16 cellular contexts compared by ENCODE assay signal in genomic region chr9:104027295-104027694, GRCh38.
DNase-seq lines count a peak whose midpoint lies in the region; ATAC-seq and FAIRE-seq lines count a peak whose summit lies in the region.
"Had no signal": no experiment of that assay in that cellular context is flagged by ENCODE, and none has a peak within 500 bp of the region (broad histone marks: within the 10 kb centered on the region; RNA-seq: fewer than 3 reads in every experiment).

No MANE protein-coding gene starts in this region.

- ATAC-seq in GM21381 (IDR thresholded peaks at IDR 0.05; ENCODE audit: unreplicated experiment) (peak; percentile 53), HG03565 (IDR thresholded peaks at IDR 0.05; ENCODE audit: unreplicated experiment) (peak; percentile 33)
- ATAC-seq: activated CD4-positive, CD25-positive, alpha-beta regulatory T cell treated with anti-CD3 and anti-CD28 coated beads, Interleukin-2, amount 50 U/mL, for 24 hours; CD8-positive, alpha-beta T cell; pancreas had no signal

- intact Hi-C loops in posterior cingulate gyrus (cut with DNase I), result no loop called here

- peak; percentile 5 for FAIRE-seq in GM18507 (lab: Jason Lieb, UNC)
- FAIRE-seq in urothelium cell line (lab: Jason Lieb, UNC), result no peak
- FAIRE-seq: pancreas had no signal

- DNase-seq in GM18507 (ENCODE audit: extremely low spot score, insufficient read length, low read depth), result no peak
- peak; percentile 41 for DNase-seq in OCI-M1 (lab: John Stamatoyannopoulos, UW)
- DNase-seq in HuH-7.5 (ENCODE audit: low spot score), result no peak
- no peak for DNase-seq in posterior cingulate gyrus
- DNase-seq in NCI-H1417 (lab: John Stamatoyannopoulos, UW), result no peak
- DNase-seq in urothelium cell line (ENCODE audit: low spot score), result no peak
- DNase-seq: activated effector memory CD4-positive, alpha-beta T cell treated with anti-CD3 and anti-CD28 coated beads, Interleukin-2, amount 50 U/mL, for 16 hours; CD8-positive, alpha-beta T cell; colonic mucosa; left ventricle myocardium inferior; pancreas; Peyer's patch; stimulated activated CD4-positive, alpha-beta T cell treated with anti-CD3 and anti-CD28 coated beads, Interleukin-2, amount 100 ng/mL, for 48 hours had no signal
